ENCODE assay signal across 26 cellular contexts in genomic region chr19:41528106-41528505, GRCh38. TPM values are rescaled to one million over a fixed set of nuclear protein-coding genes. Genes with fewer than 3 reads are reported as not detected.
DNase-seq lines count a peak whose midpoint lies in the region; ATAC-seq, FAIRE-seq and TF ChIP-seq lines count a peak whose summit lies in the region.
"Had no signal": no experiment of that assay in that cellular context is flagged by ENCODE, and none has a peak within 500 bp of the region (broad histone marks: within the 10 kb centered on the region; RNA-seq: fewer than 3 reads in every experiment).

No MANE protein-coding gene starts in this region.

- H3K36me3 Mint-ChIP-seq in activated naive CD8-positive, alpha-beta T cell treated with anti-CD3 and anti-CD28 coated beads, Interleukin-2, amount 10 ng/mL, durations not matched to agents 7 days and 5 days: peaks cover 18% of the 10 kb centered on the region
- H3K36me3 Mint-ChIP-seq in activated naive CD8-positive, alpha-beta T cell treated with anti-CD3 and anti-CD28 coated beads for 36 hours: peaks cover 36% of the 10 kb centered on the region
- H3K36me3 Mint-ChIP-seq: activated naive CD8-positive, alpha-beta T cell; brain had no signal

- no peak for TF ChIP-seq POLR2A in K562 (conservative IDR thresholded peaks at IDR 0.05)

- no peaks in the 10 kb centered on the region for H4K20me1 ChIP-seq in K562 (replicated peaks; ENCODE audit: control insufficient read depth, insufficient read depth, low read length)

- no peak for TF ChIP-seq EP300 in K562 (IDR thresholded peaks at IDR 0.05; ENCODE audit: low read length)

- H3K9me3 Mint-ChIP-seq in activated naive CD8-positive, alpha-beta T cell treated with anti-CD3 and anti-CD28 coated beads, Interleukin-2, amount 10 ng/mL, durations not matched to agents 7 days and 5 days: peaks cover 11% of the 10 kb centered on the region
- peaks cover 33% of the 10 kb centered on the region for H3K9me3 Mint-ChIP-seq in activated naive CD8-positive, alpha-beta T cell treated with anti-CD3 and anti-CD28 coated beads for 36 hours
- H3K9me3 Mint-ChIP-seq: stimulated activated effector memory CD8-positive, alpha-beta T cell treated with anti-CD3 and anti-CD28 coated beads, Interleukin-12 subunit alpha, Interleukin-12 subunit beta, amount 100 ng/mL, for 72 hours had no signal

- intact Hi-C loops in K562 (cut with micrococcal nuclease): no loop called here

- no peak for DNase-seq in activated naive CD8-positive, alpha-beta T cell treated with anti-CD3 and anti-CD28 coated beads, Interleukin-2, amount 10 ng/mL, durations not matched to agents 7 days and 5 days
- DNase-seq in activated naive CD8-positive, alpha-beta T cell treated with anti-CD3 and anti-CD28 coated beads for 36 hours: no peak
- DNase-seq in NOMO-1 treated with DMSO at 0.1 percent for 48 hours (lab: John Stamatoyannopoulos, UW; ENCODE audit: unreplicated experiment): peak; percentile 84
- DNase-seq in K562 (ENCODE audit: extremely low read depth in 1 of 4, low spot score in 3 of 4): no peak
- no peak for DNase-seq in activated CD8-positive, alpha-beta memory T cell treated with anti-CD3 and anti-CD28 coated beads for 24 hours
- DNase-seq in EL: no peak
- DNase-seq: activated CD8-positive, alpha-beta T cell treated with anti-CD3 and anti-CD28 coated beads, Interleukin-2, amount 10 ng/mL, durations not matched to agents 7 days and 5 days; activated T-cell treated with anti-CD3 and anti-CD28 coated beads, Interleukin-2, amount 50 U/mL, for 4 hours; CD4-positive, alpha-beta memory T cell; cortex of kidney; DMS53; hippocampal formation; NCI-H187; NCI-H345; posterior cingulate gyrus; sigmoid colon; T-helper 2 cell had no signal

- no peak overlapping the region for H2AFZ ChIP-seq in K562 (ENCODE audit: low read depth, low read length)

- peak overlapping the region; percentile 12 for H3K27ac Mint-ChIP-seq in activated naive CD8-positive, alpha-beta T cell treated with anti-CD3 and anti-CD28 coated beads, Interleukin-2, amount 10 ng/mL, durations not matched to agents 7 days and 5 days
- H3K27ac Mint-ChIP-seq in activated naive CD8-positive, alpha-beta T cell treated with anti-CD3 and anti-CD28 coated beads for 36 hours: no peak overlapping the region
- H3K27ac Mint-ChIP-seq: activated CD8-positive, alpha-beta T cell treated with anti-CD3 and anti-CD28 coated beads, Interleukin-2, amount 10 ng/mL, durations not matched to agents 7 days and 5 days; activated naive CD8-positive, alpha-beta T cell; nephron; stimulated activated effector memory CD8-positive, alpha-beta T cell treated with anti-CD3 and anti-CD28 coated beads, Interleukin-12 subunit alpha, Interleukin-12 subunit beta, amount 100 ng/mL, for 72 hours had no signal

- ATAC-seq in activated naive CD8-positive, alpha-beta T cell treated with anti-CD3 and anti-CD28 coated beads, Interleukin-2, amount 10 ng/mL, durations not matched to agents 7 days and 5 days (ENCODE audit: low read depth): no peak
- ATAC-seq in K562: no peak
- no peak for ATAC-seq in HG02870 (IDR thresholded peaks at IDR 0.05; ENCODE audit: unreplicated experiment)
- ATAC-seq: activated CD8-positive, alpha-beta T cell treated with anti-CD3 and anti-CD28 coated beads, Interleukin-2, amount 10 ng/mL, durations not matched to agents 7 days and 5 days; activated T-cell treated with anti-CD3 and anti-CD28 coated beads, Interleukin-2, amount 50 U/mL, for 4 hours; stimulated activated effector memory CD8-positive, alpha-beta T cell treated with anti-CD3 and anti-CD28 coated beads, Interleukin-12 subunit alpha, Interleukin-12 subunit beta, amount 100 ng/mL, for 72 hours had no signal

- H3K9ac ChIP-seq in K562 (ENCODE audit: insufficient read depth in 1 of 2, low read depth in 2 of 2, low read length in 2 of 2): no peak overlapping the region

- no peak overlapping the region for H3K4me2 ChIP-seq in K562 (ENCODE audit: insufficient read depth, low read length)

- no peak overlapping the region for H3K4me3 ChIP-seq in K562
- H3K4me3 ChIP-seq in neutrophil (ENCODE audit: low read depth in 1 of 2, low read length in 1 of 2): no peak overlapping the region
- H3K4me3 ChIP-seq: sigmoid colon, thoracic aorta had no signal

- H3K27me3 Mint-ChIP-seq in activated naive CD8-positive, alpha-beta T cell treated with anti-CD3 and anti-CD28 coated beads, Interleukin-2, amount 10 ng/mL, durations not matched to agents 7 days and 5 days: peaks cover 5% of the 10 kb centered on the region
- peaks cover 3% of the 10 kb centered on the region for H3K27me3 Mint-ChIP-seq in activated naive CD8-positive, alpha-beta T cell treated with anti-CD3 and anti-CD28 coated beads for 36 hours

- TF ChIP-seq RAD21 in K562 (CRISPR knock-in tag; conservative IDR thresholded peaks at IDR 0.05 in 1 of 2, IDR thresholded peaks at IDR 0.05 in 1 of 2): no peak

- WGBS in K562 (ENCODE audit: insufficient coverage, low coverage, missing lambda C conversion rate): 0% methylated on average over 2 of the region's 2 CpGs

- no peak for TF ChIP-seq CTCF in K562 (IDR thresholded peaks at IDR 0.05 in 2 of 3, conservative IDR thresholded peaks at IDR 0.05 in 1 of 3; ENCODE audit: insufficient read depth in 2 of 3, low read depth in 1 of 3, low read length in 3 of 3)
- TF ChIP-seq CTCF in neutrophil (IDR thresholded peaks at IDR 0.05): no peak

- POLR2A ChIA-PET in activated naive CD8-positive, alpha-beta T cell treated with anti-CD3 and anti-CD28 coated beads, Interleukin-2, amount 10 ng/mL, durations not matched to agents 7 days and 5 days (lab: Charles Lee): no interaction called here
- POLR2A ChIA-PET in K562 (lab: Yijun Ruan, JAX): no interaction called here

- no peaks in the 10 kb centered on the region for H3K9me3 ChIP-seq in K562 (replicated peaks; ENCODE audit: control insufficient read depth, insufficient read depth, low read depth, low read length)
- H3K9me3 ChIP-seq in neutrophil: no peaks in the 10 kb centered on the region
- H3K9me3 ChIP-seq: thoracic aorta had no signal

- H3K9me1 ChIP-seq in K562 (ENCODE audit: control insufficient read depth, insufficient read depth, low read length): no peaks in the 10 kb centered on the region

- H3K4me1 Mint-ChIP-seq in activated naive CD8-positive, alpha-beta T cell treated with anti-CD3 and anti-CD28 coated beads, Interleukin-2, amount 10 ng/mL, durations not matched to agents 7 days and 5 days: peaks cover 30% of the 10 kb centered on the region
- peaks cover 35% of the 10 kb centered on the region for H3K4me1 Mint-ChIP-seq in activated naive CD8-positive, alpha-beta T cell treated with anti-CD3 and anti-CD28 coated beads for 36 hours
- H3K4me1 Mint-ChIP-seq: brain, nephron had no signal

- H3K4me1 ChIP-seq in K562 (replicated peaks in 1 of 2; ENCODE audit: control insufficient read depth in 2 of 2, insufficient read depth in 2 of 2, low read length in 2 of 2) (no peaks in the 10 kb centered on the region; a peak in 1 of 5 replicates), neutrophil (ENCODE audit: control insufficient read depth in 1 of 2, insufficient read depth in 1 of 2, low read depth in 1 of 2, low read length in 1 of 2) (peaks cover 47 to 69% of the 10 kb centered on the region in 2 experiments)
- H3K4me1 ChIP-seq: sigmoid colon had no signal

- no peak for FAIRE-seq in K562 (lab: Jason Lieb, UNC)
- FAIRE-seq: HTR-8/SVneo had no signal

- BruUV-seq in K562 (replicated peaks; lab: Mats Ljungman, UMichigan): no TSS peak

- CTCF ChIA-PET in K562 (lab: Yijun Ruan, JAX; ENCODE audit: low intra/inter-chr PET ratio): no interaction called here

- H3K36me3 ChIP-seq in K562 (ENCODE audit: control insufficient read depth, insufficient read depth, low read length) (no peaks in the 10 kb centered on the region), neutrophil (no peaks in the 10 kb centered on the region)
- H3K36me3 ChIP-seq: sigmoid colon, thoracic aorta had no signal

- in situ Hi-C loops in K562 (cut with MboI): no loop called here

- H3K27me3 ChIP-seq in K562 (ENCODE audit: control insufficient read depth in 2 of 2, insufficient read depth in 2 of 2, low read length in 2 of 2) (peaks cover 27 to 28% of the 10 kb centered on the region in 2 experiments; a peak in 4 of 5 replicates), neutrophil (peaks cover 25% of the 10 kb centered on the region)

- H3K27ac ChIP-seq in K562 (ENCODE audit: extremely low read depth, low read depth, low read length) (no peak overlapping the region), neutrophil (peak overlapping the region; percentile 32)
- H3K27ac ChIP-seq: sigmoid colon, thoracic aorta had no signal

- H3K79me2 ChIP-seq in K562 (ENCODE audit: control insufficient read depth, insufficient read depth, low read length): no peaks in the 10 kb centered on the region

- H3K4me3 Mint-ChIP-seq in activated naive CD8-positive, alpha-beta T cell treated with anti-CD3 and anti-CD28 coated beads, Interleukin-2, amount 10 ng/mL, durations not matched to agents 7 days and 5 days: no peak overlapping the region
- no peak overlapping the region for H3K4me3 Mint-ChIP-seq in activated naive CD8-positive, alpha-beta T cell treated with anti-CD3 and anti-CD28 coated beads for 36 hours
- H3K4me3 Mint-ChIP-seq: activated CD8-positive, alpha-beta T cell treated with anti-CD3 and anti-CD28 coated beads, Interleukin-2, amount 10 ng/mL, durations not matched to agents 7 days and 5 days; activated naive CD8-positive, alpha-beta T cell; activated T-cell treated with anti-CD3 and anti-CD28 coated beads, Interleukin-2, amount 50 U/mL, for 4 hours; brain; CD4-positive, alpha-beta memory T cell; nephron; stimulated activated effector memory CD8-positive, alpha-beta T cell treated with anti-CD3 and anti-CD28 coated beads, Interleukin-12 subunit alpha, Interleukin-12 subunit beta, amount 100 ng/mL, for 72 hours had no signal

RNA-seq across cellular contexts. Expression of gene CEACAM21, which starts 47.9 kb away (rescaled TPM):
- 10 to 100 TPM; 75.4 to 75.5 TPM for total RNA-seq in activated naive CD8-positive, alpha-beta T cell treated with anti-CD3 and anti-CD28 coated beads, Interleukin-2, amount 10 ng/mL, durations not matched to agents 7 days and 5 days
- total RNA-seq in activated naive CD8-positive, alpha-beta T cell treated with anti-CD3 and anti-CD28 coated beads for 36 hours: 10 to 100 TPM; 36.5 to 37.5 TPM
- total RNA-seq in K562 (2011; cell fraction: chromatin; rRNA removed; ENCODE audit: low replicate concordance): not detected in 2 replicates
- not detected in 2 replicates for total RNA-seq in K562 (2011; cell fraction: nucleolus; rRNA removed)
- total RNA-seq in K562 (2011; cell fraction: nucleoplasm; rRNA removed): not detected in 2 replicates
- 0.12 and 0.14 TPM in 2 replicates for total RNA-seq in K562 (2014; rRNA removed)
- total RNA-seq in K562 (2014; rRNA removed; fragmentation: Illumina TruSeq; extraction: Trizol): 0.13 and 0.18 TPM in 2 replicates
- 0.40 and 0.49 TPM in 2 replicates for total RNA-seq in K562 (2015; rRNA removed; fragmentation: Illumina TruSeq; extraction: Trizol)
- total RNA-seq in K562 (2021): 0.18 TPM in 2 replicates
- polyA plus RNA-seq in K562 (2011; rRNA removed): 0.06 TPM in 1 of 2 replicates, not detected in the other
- not detected in 2 replicates for polyA plus RNA-seq in K562 (2011; cell fraction: cytosol; rRNA removed)
- polyA plus RNA-seq in K562 (2011; cell fraction: nucleus; rRNA removed): not detected in 2 replicates
- polyA plus RNA-seq in K562 (2012): 0.14 and 4.0 TPM in 2 replicates
- polyA plus RNA-seq in K562 (2014; fragmentation: Illumina TruSeq; extraction: Trizol): 0.24 and 0.30 TPM in 2 replicates
- polyA plus RNA-seq in K562 (2014; fragmentation: Nextera tagmentation; extraction: Ambion mirVana): under 1 TPM in 1 of 2 experiments, not detected in 1; 0.24 TPM
- polyA plus RNA-seq in K562 (2014; rRNA removed): 0.11 TPM in 1 of 2 replicates, not detected in the other
- not detected in 2 replicates for polyA minus RNA-seq in K562 (2011; rRNA and poly(A)+ RNA removed)
- polyA minus RNA-seq in K562 (2011; cell fraction: cytosol; rRNA and poly(A)+ RNA removed): not detected in 2 replicates
- not detected in 2 replicates for polyA minus RNA-seq in K562 (2011; cell fraction: nucleus; rRNA and poly(A)+ RNA removed)
- total RNA-seq: fibroblast of villous mesenchyme had no signal

Comparison
In these comparisons a context has a peak if more than half of its experiments do, and no peak if none do; other contexts are left out.
1. RNA of gene CEACAM21, which starts 47.9 kb away (total RNA-seq): 75.4 to 75.5 TPM in activated naive CD8-positive, alpha-beta T cell treated with anti-CD3 and anti-CD28 coated beads, Interleukin-2, amount 10 ng/mL, durations not matched to agents 7 days and 5 days and 36.5 to 37.5 TPM in activated naive CD8-positive, alpha-beta T cell treated with anti-CD3 and anti-CD28 coated beads for 36 hours; 0.12 to 0.49 TPM in K562; every median in the first group is over 10 times any median in the second.